In the genomic region with DNA sequence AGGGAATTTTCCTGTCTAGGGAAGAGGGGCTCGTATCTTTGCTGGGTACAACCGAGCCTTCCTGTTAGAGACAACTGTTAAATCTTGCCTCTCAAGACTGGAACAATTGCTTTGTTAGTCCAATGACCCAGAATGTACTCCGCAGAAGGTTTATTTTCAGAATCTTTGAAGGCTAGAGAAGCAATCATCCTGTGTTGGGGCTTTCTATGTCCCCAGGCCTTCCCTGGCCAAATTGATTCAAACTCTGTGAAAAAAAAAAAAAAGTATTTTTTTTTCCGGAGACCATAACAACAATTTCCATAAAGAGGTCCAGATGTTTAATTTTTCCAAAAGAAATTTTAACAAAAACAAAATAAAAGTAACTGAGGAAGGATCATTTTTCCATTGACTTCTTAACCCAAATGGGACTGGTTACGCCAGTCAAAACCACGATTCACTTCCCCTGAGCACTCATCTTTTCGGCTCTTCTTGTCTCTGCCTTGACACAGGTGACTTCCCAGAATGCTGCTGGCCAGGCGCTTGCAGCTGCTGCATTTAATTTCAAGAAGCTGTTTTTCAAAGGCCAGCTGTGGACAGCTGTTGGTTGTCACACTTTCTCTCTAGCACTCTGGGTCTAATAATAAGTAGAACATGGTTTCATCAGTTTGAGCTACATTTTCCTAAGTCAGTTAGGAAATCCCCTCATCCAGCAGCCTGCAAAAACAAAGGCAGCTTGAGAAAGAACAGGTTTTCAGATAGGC, we compare ENCODE assay signal across 11 cellular contexts.
DNase-seq lines count a peak whose midpoint lies in the region; ATAC-seq, FAIRE-seq and TF ChIP-seq lines count a peak whose summit lies in the region.
"Had no signal": no experiment of that assay in that cellular context is flagged by ENCODE, and none has a peak within 500 bp of the region (broad histone marks: within the 10 kb centered on the region; RNA-seq: fewer than 3 reads in every experiment).

No MANE protein-coding gene starts in this region.

- H3K36me3 ChIP-seq in DND-41 (ENCODE audit: insufficient read depth, low read length), result no peaks in the 10 kb centered on the region

- H3K9me3 ChIP-seq in DND-41 (ENCODE audit: insufficient read depth, low read length, severe bottlenecking), result no peaks in the 10 kb centered on the region

- H3K4me1 ChIP-seq in DND-41 (ENCODE audit: insufficient read depth, low read length), result no peaks in the 10 kb centered on the region

- DNase-seq in DND-41 (peak; percentile 22), fibroblast of the aortic adventitia (ENCODE audit: low read depth) (peak; percentile 62), COR-L47 (lab: John Stamatoyannopoulos, UW) (no peak), GM12891 (ENCODE audit: insufficient read length, low spot score) (no peak), activated T-cell treated with anti-CD3 and anti-CD28 coated beads for 4 hours (no peak), iPS-NIHi7 (ENCODE audit: extremely low spot score) (no peak)
- DNase-seq: activated naive CD4-positive, alpha-beta T cell treated with Interleukin-2 at 50 U/mL for 16 hours; SHP77 had no signal

- H3K9ac ChIP-seq in DND-41 (ENCODE audit: low read depth, low read length), result no peak overlapping the region

- TF ChIP-seq CTCF in DND-41 (IDR thresholded peaks at IDR 0.05; ENCODE audit: borderline replicate concordance, extremely low read depth, low read length, poor library complexity, severe bottlenecking), result no peak
- TF ChIP-seq CTCF in fibroblast of the aortic adventitia (IDR thresholded peaks at IDR 0.05; ENCODE audit: insufficient read depth, low read length), result no peak

- no peak for FAIRE-seq in GM12891 (lab: Jason Lieb, UNC)

- H3K27me3 ChIP-seq in DND-41 (ENCODE audit: insufficient read depth, low read length, poor library complexity), result no peaks in the 10 kb centered on the region

- TF ChIP-seq POLR2A in GM12891 (IDR thresholded peaks at IDR 0.05; ENCODE audit: low read depth, low read length), result no peak

- H3K79me2 ChIP-seq in DND-41 (ENCODE audit: insufficient read depth, low read length), result no peaks in the 10 kb centered on the region

- H4K20me1 ChIP-seq in DND-41 (ENCODE audit: insufficient read depth, low read length), result no peaks in the 10 kb centered on the region

- H2AFZ ChIP-seq in DND-41 (ENCODE audit: low read depth, low read length), result no peak overlapping the region

- ATAC-seq in DND-41 (ENCODE audit: insufficient read depth, low read depth) (peak; percentile 45; the same call in 2 of the 3 replicates), GM19455 (IDR thresholded peaks at IDR 0.05; ENCODE audit: unreplicated experiment) (peak; percentile 95), HG03439 (IDR thresholded peaks at IDR 0.05; ENCODE audit: unreplicated experiment) (peak; percentile 99)

- H3K4me3 ChIP-seq in DND-41 (ENCODE audit: low read depth in 1 of 2, low read length in 2 of 2) (no peak overlapping the region), fibroblast of the aortic adventitia (ENCODE audit: low read depth, low read length) (no peak overlapping the region)

- H3K4me2 ChIP-seq in DND-41 (ENCODE audit: insufficient read depth, low read length), result no peak overlapping the region

- H3K27ac ChIP-seq in DND-41 (ENCODE audit: low read length), result no peak overlapping the region
- H3K27ac ChIP-seq: HL-60 had no signal

TF ChIP-seq in GM12891, 5 proteins besides CTCF, POLR2A, EP300 and RAD21:
- TF ChIP-seq POLR2AphosphoS5 (IDR thresholded peaks at IDR 0.05; ENCODE audit: low read depth, low read length) (no peak), SPI1 (IDR thresholded peaks at IDR 0.05; ENCODE audit: low read depth, low read length) (no peak), PAX5 (IDR thresholded peaks at IDR 0.05; ENCODE audit: insufficient read depth, low read length, severe bottlenecking) (no peak), POU2F2 (IDR thresholded peaks at IDR 0.05; ENCODE audit: low read depth, low read length) (no peak), TAF1 (IDR thresholded peaks at IDR 0.05; ENCODE audit: low read depth, low read length) (no peak)
TF ChIP-seq in GM12891: peak in this region for 0.

Comparison
In these comparisons a context has a peak if more than half of its experiments do, and no peak if none do; other contexts are left out.
1. ATAC-seq: peak in every context shown above with its lines; median percentile 99 in HG03439; 95 in GM19455; 45 in DND-41.
2. DNase-seq: peak in DND-41 (single experiment) and fibroblast of the aortic adventitia (single experiment); none in COR-L47 (single experiment), GM12891 (single experiment), activated T-cell treated with anti-CD3 and anti-CD28 coated beads for 4 hours (single experiment) and iPS-NIHi7 (single experiment).